ENCODE assay signal across 17 cellular contexts in genomic region chr11:61183645-61184044, GRCh38. TPM values are rescaled to one million over a fixed set of nuclear protein-coding genes. Genes with fewer than 3 reads are reported as not detected.
"Had no signal": no experiment of that assay in that cellular context is flagged by ENCODE, and none has a peak within 500 bp of the region (broad histone marks: within the 10 kb centered on the region; RNA-seq: fewer than 3 reads in every experiment).

No MANE protein-coding gene starts in this region.

- H3K9me3 ChIP-seq: lower lobe of right lung, prostate gland had no signal

- H3K4me1 ChIP-seq: lower lobe of right lung, prostate gland had no signal

- DNase-seq: activated CD4-positive, CD25-positive, alpha-beta regulatory T cell; activated effector memory CD4-positive, alpha-beta T cell treated with anti-CD3 and anti-CD28 coated beads, Interleukin-2, amount 50 U/mL, for 16 hours; activated T-cell treated with anti-CD3 and anti-CD28 coated beads, Interleukin-2, amount 50 U/mL, for 24 hours; amygdala; effector CD4-positive, alpha-beta T cell; left cardiac atrium; lower lobe of right lung; naive thymus-derived CD4-positive, alpha-beta T cell; nucleus accumbens; stimulated activated CD4-positive, alpha-beta T cell treated with anti-CD3 and anti-CD28 coated beads, Interleukin-2, amount 100 ng/mL, for 48 hours; stimulated activated naive CD8-positive, alpha-beta T cell treated with anti-CD3 and anti-CD28 coated beads, Interleukin-15, Interleukin-2, amounts not matched to agents 100 U/mL and 50 U/mL, for 24 hours; T-helper 2 cell had no signal

- H3K36me3 ChIP-seq: lower lobe of right lung, prostate gland had no signal

- H3K27ac Mint-ChIP-seq: activated naive CD4-positive, alpha-beta T cell treated with anti-CD3 and anti-CD28 coated beads, Interleukin-2, amount 50 U/mL, for 72 hours; activated T-cell treated with anti-CD3 and anti-CD28 coated beads, Interleukin-2, amount 50 U/mL, for 24 hours had no signal

- H3K27me3 Mint-ChIP-seq: activated T-cell treated with anti-CD3 and anti-CD28 coated beads, Interleukin-2, amount 50 U/mL, for 24 hours had no signal

- ATAC-seq: activated naive CD4-positive, alpha-beta T cell treated with anti-CD3 and anti-CD28 coated beads, Interleukin-2, amount 50 U/mL, for 72 hours; left cardiac atrium; lower lobe of right lung; naive thymus-derived CD4-positive, alpha-beta T cell; sciatic nerve; stimulated activated naive CD8-positive, alpha-beta T cell treated with anti-CD3 and anti-CD28 coated beads, Interleukin-15, Interleukin-2, amounts not matched to agents 100 U/mL and 50 U/mL, for 24 hours had no signal

- H3K4me3 Mint-ChIP-seq: activated T-cell treated with anti-CD3 and anti-CD28 coated beads, Interleukin-2, amount 50 U/mL, for 24 hours; naive thymus-derived CD4-positive, alpha-beta T cell had no signal

- H3K9me3 Mint-ChIP-seq: activated naive CD4-positive, alpha-beta T cell treated with anti-CD3 and anti-CD28 coated beads, Interleukin-2, amount 50 U/mL, for 72 hours; activated T-cell treated with anti-CD3 and anti-CD28 coated beads, Interleukin-2, amount 50 U/mL, for 24 hours; naive thymus-derived CD4-positive, alpha-beta T cell had no signal

- H3K36me3 Mint-ChIP-seq: activated naive CD4-positive, alpha-beta T cell treated with anti-CD3 and anti-CD28 coated beads, Interleukin-2, amount 50 U/mL, for 72 hours; naive thymus-derived CD4-positive, alpha-beta T cell had no signal

- H3K4me3 ChIP-seq: coronary artery, lower lobe of right lung, prostate gland had no signal

- H3K27ac ChIP-seq: coronary artery, lower lobe of right lung, prostate gland had no signal

RNA-seq across cellular contexts. Expression of gene PGA3, which starts 19.7 kb away (rescaled TPM):
- total RNA-seq: activated naive CD4-positive, alpha-beta T cell treated with anti-CD3 and anti-CD28 coated beads, Interleukin-2, amount 50 U/mL, for 72 hours; sciatic nerve had no signal
- polyA plus RNA-seq: naive thymus-derived CD4-positive, alpha-beta T cell had no signal

RNA-seq across cellular contexts. Expression of gene PGA4, which starts 38.5 kb away (rescaled TPM):
- total RNA-seq: activated naive CD4-positive, alpha-beta T cell treated with anti-CD3 and anti-CD28 coated beads, Interleukin-2, amount 50 U/mL, for 72 hours; prostate gland; sciatic nerve had no signal
- polyA plus RNA-seq: naive thymus-derived CD4-positive, alpha-beta T cell had no signal

RNA-seq across cellular contexts. Expression of gene PGA5, which starts 57.3 kb away (rescaled TPM):
- total RNA-seq: activated naive CD4-positive, alpha-beta T cell treated with anti-CD3 and anti-CD28 coated beads, Interleukin-2, amount 50 U/mL, for 72 hours; naive thymus-derived CD4-positive, alpha-beta T cell; prostate gland; sciatic nerve; temporal lobe had no signal
- polyA plus RNA-seq: naive thymus-derived CD4-positive, alpha-beta T cell had no signal
